ENCODE assay signal across 10 cellular contexts in genomic region chr6:5626727-5627426, GRCh38.
A peak's percentile ranks its signal among the peaks of the same experiment; 100 is the strongest.
DNase-seq lines count a peak whose midpoint lies in the region; ATAC-seq and TF ChIP-seq lines count a peak whose summit lies in the region.
"Had no signal": no experiment of that assay in that cellular context is flagged by ENCODE, and none has a peak within 500 bp of the region (broad histone marks: within the 10 kb centered on the region; RNA-seq: fewer than 3 reads in every experiment).

No MANE protein-coding gene starts in this region.

- H3K4me3 Mint-ChIP-seq in activated naive CD4-positive, alpha-beta T cell treated with anti-CD3 and anti-CD28 coated beads, Interleukin-2, amount 10 ng/mL, durations not matched to agents 7 days and 5 days: peak overlapping the region; percentile 16

- ATAC-seq in HG02840 (IDR thresholded peaks at IDR 0.05; ENCODE audit: low FRiP score, unreplicated experiment): peak; percentile 73
- peak; percentile 89 for ATAC-seq in stimulated activated naive CD8-positive, alpha-beta T cell treated with anti-CD3 and anti-CD28 coated beads, Interleukin-15, Interleukin-2, amounts not matched to agents 100 U/mL and 50 U/mL, for 24 hours
- no peak for ATAC-seq in heart right ventricle
- ATAC-seq: HCT116 had no signal

- H3K36me3 ChIP-seq in OCI-LY1 (ENCODE audit: insufficient read depth, low read length) (no peaks in the 10 kb centered on the region), heart right ventricle (no peaks in the 10 kb centered on the region)

- WGBS in heart right ventricle, 2 donors: 85 to 89% methylated on average over 7 of the region's 7 CpGs

- no peaks in the 10 kb centered on the region for H3K27me3 ChIP-seq in OCI-LY1 (ENCODE audit: insufficient read depth, low read length)
- no peaks in the 10 kb centered on the region for H3K27me3 ChIP-seq in heart right ventricle

- TF ChIP-seq CTCF in OCI-LY1 (IDR thresholded peaks at IDR 0.05; ENCODE audit: low read length): no peak
- TF ChIP-seq CTCF in heart right ventricle (IDR thresholded peaks at IDR 0.05): no peak

- no peaks in the 10 kb centered on the region for H3F3A ChIP-seq in OCI-LY1 (ENCODE audit: insufficient read depth, low read length)

- H3K79me2 ChIP-seq in OCI-LY1 (ENCODE audit: insufficient read depth, low read length): no peaks in the 10 kb centered on the region

- H2AFZ ChIP-seq in OCI-LY1 (ENCODE audit: low read length): no peak overlapping the region

- intact Hi-C loops in heart right ventricle (cut with DNase I): loop anchor here in 1 of 10 donors (10.0 kb wide), 1 partner anchor 122 kb away; no protein-coding TSS in a partner anchor

- no peaks in the 10 kb centered on the region for H3K9me2 ChIP-seq in OCI-LY1 (ENCODE audit: low read depth, low read length)

- CTCF ChIA-PET in activated naive CD4-positive, alpha-beta T cell treated with anti-CD3 and anti-CD28 coated beads, Interleukin-2, amount 10 ng/mL, durations not matched to agents 7 days and 5 days (lab: Charles Lee): interaction anchor here (2.1 kb wide), 1 partner anchor 38 kb away, joined by 6 read pairs; no protein-coding TSS in a partner anchor

- DNase-seq in activated naive CD4-positive, alpha-beta T cell treated with anti-CD3 and anti-CD28 coated beads, Interleukin-2, amount 10 ng/mL, durations not matched to agents 7 days and 5 days: peak; percentile 42
- DNase-seq in activated naive CD4-positive, alpha-beta T cell treated with Interleukin-2 at 50 U/mL for 16 hours: no peak
- DNase-seq in stimulated activated naive CD8-positive, alpha-beta T cell treated with anti-CD3 and anti-CD28 coated beads, Interleukin-15, Interleukin-2, amounts not matched to agents 100 U/mL and 50 U/mL, for 24 hours: peak; percentile 9
- no peak for DNase-seq in SKM-1 (lab: John Stamatoyannopoulos, UW; ENCODE audit: unreplicated experiment)
- DNase-seq in heart right ventricle: no peak
- no peak for DNase-seq in activated effector memory CD4-positive, alpha-beta T cell treated with anti-CD3 and anti-CD28 coated beads, Interleukin-2, amount 50 U/mL, for 16 hours
- DNase-seq: NCI-H524 treated with DMSO at 0.1 percent for 48 hours had no signal

- peak overlapping the region; percentile 27; the same call in 1 of the 2 replicates for H3K9ac ChIP-seq in OCI-LY1 (ENCODE audit: low read length)

- H3K36me3 Mint-ChIP-seq in activated naive CD4-positive, alpha-beta T cell treated with anti-CD3 and anti-CD28 coated beads, Interleukin-2, amount 10 ng/mL, durations not matched to agents 7 days and 5 days: peaks cover 18% of the 10 kb centered on the region

- H3K27me3 Mint-ChIP-seq in activated naive CD4-positive, alpha-beta T cell treated with anti-CD3 and anti-CD28 coated beads, Interleukin-2, amount 10 ng/mL, durations not matched to agents 7 days and 5 days: no peaks in the 10 kb centered on the region

- peaks cover 46% of the 10 kb centered on the region for H3K4me1 Mint-ChIP-seq in activated naive CD4-positive, alpha-beta T cell treated with anti-CD3 and anti-CD28 coated beads, Interleukin-2, amount 10 ng/mL, durations not matched to agents 7 days and 5 days

- H3K4me2 ChIP-seq in OCI-LY1 (ENCODE audit: low read length): peak overlapping the region; percentile 53

- H4K20me1 ChIP-seq in OCI-LY1 (ENCODE audit: insufficient read depth, low read length): no peaks in the 10 kb centered on the region

- H3K27ac Mint-ChIP-seq in activated naive CD4-positive, alpha-beta T cell treated with anti-CD3 and anti-CD28 coated beads, Interleukin-2, amount 10 ng/mL, durations not matched to agents 7 days and 5 days: peak overlapping the region; percentile 91

- H3K9me3 Mint-ChIP-seq in activated naive CD4-positive, alpha-beta T cell treated with anti-CD3 and anti-CD28 coated beads, Interleukin-2, amount 10 ng/mL, durations not matched to agents 7 days and 5 days: no peaks in the 10 kb centered on the region

- H3K4me3 ChIP-seq in OCI-LY1 (ENCODE audit: low read depth, low read length, poor library complexity, severe bottlenecking) (peak overlapping the region; percentile 2), heart right ventricle (no peak overlapping the region)

- H3K9me3 ChIP-seq in OCI-LY1 (ENCODE audit: low read length): no peaks in the 10 kb centered on the region
- peaks cover 0 to 5% (median 0%) of the 10 kb centered on the region in 11 donors for H3K9me3 ChIP-seq in heart right ventricle

- H3K4me1 ChIP-seq in OCI-LY1 (ENCODE audit: insufficient read depth, low read length, severe bottlenecking): peaks cover 61% of the 10 kb centered on the region
- H3K4me1 ChIP-seq in heart right ventricle: peaks cover 0 to 22% (median 7%) of the 10 kb centered on the region in 9 donors

- H3K27ac ChIP-seq in OCI-LY1 (ENCODE audit: low read depth, low read length, poor library complexity, severe bottlenecking) (peak overlapping the region; percentile 65), heart right ventricle (no peak overlapping the region)

Comparison
In these comparisons a context has a peak if more than half of its experiments do, and no peak if none do; other contexts are left out.
1. DNase-seq: peak in activated naive CD4-positive, alpha-beta T cell treated with anti-CD3 and anti-CD28 coated beads, Interleukin-2, amount 10 ng/mL, durations not matched to agents 7 days and 5 days (single experiment) and stimulated activated naive CD8-positive, alpha-beta T cell treated with anti-CD3 and anti-CD28 coated beads, Interleukin-15, Interleukin-2, amounts not matched to agents 100 U/mL and 50 U/mL, for 24 hours (single experiment); none in activated naive CD4-positive, alpha-beta T cell treated with Interleukin-2 at 50 U/mL for 16 hours (single experiment), SKM-1 (single experiment), heart right ventricle (0 of 2) and activated effector memory CD4-positive, alpha-beta T cell treated with anti-CD3 and anti-CD28 coated beads, Interleukin-2, amount 50 U/mL, for 16 hours (single experiment).
2. ATAC-seq: peak in HG02840 (single experiment) and stimulated activated naive CD8-positive, alpha-beta T cell treated with anti-CD3 and anti-CD28 coated beads, Interleukin-15, Interleukin-2, amounts not matched to agents 100 U/mL and 50 U/mL, for 24 hours (single experiment); none in heart right ventricle (0 of 8).